Comparison of ENCODE assay signal across 3 cellular contexts in genomic region chr12:49259452-49259851, GRCh38.
TF ChIP-seq lines count a peak whose summit lies in the region.

No MANE protein-coding gene starts in this region.

TF ChIP-seq in WTC11, 78 proteins besides CTCF, POLR2A, EP300 and RAD21 (continues in another document):
- no peak for TF ChIP-seq ZNF263 (CRISPR knock-in tag; IDR thresholded peaks at IDR 0.05; ENCODE audit: low read depth)
- no peak for TF ChIP-seq MXD4 (CRISPR knock-in tag; IDR thresholded peaks at IDR 0.05; ENCODE audit: borderline replicate concordance)
- TF ChIP-seq, protein P1, sequence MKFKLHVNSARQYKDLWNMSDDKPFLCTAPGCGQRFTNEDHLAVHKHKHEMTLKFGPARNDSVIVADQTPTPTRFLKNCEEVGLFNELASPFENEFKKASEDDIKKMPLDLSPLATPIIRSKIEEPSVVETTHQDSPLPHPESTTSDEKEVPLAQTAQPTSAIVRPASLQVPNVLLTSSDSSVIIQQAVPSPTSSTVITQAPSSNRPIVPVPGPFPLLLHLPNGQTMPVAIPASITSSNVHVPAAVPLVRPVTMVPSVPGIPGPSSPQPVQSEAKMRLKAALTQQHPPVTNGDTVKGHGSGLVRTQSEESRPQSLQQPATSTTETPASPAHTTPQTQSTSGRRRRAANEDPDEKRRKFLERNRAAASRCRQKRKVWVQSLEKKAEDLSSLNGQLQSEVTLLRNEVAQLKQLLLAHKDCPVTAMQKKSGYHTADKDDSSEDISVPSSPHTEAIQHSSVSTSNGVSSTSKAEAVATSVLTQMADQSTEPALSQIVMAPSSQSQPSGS (CRISPR knock-in tag; IDR thresholded peaks at IDR 0.05; ENCODE audit: borderline replicate concordance, low read depth): no peak
- no peak for TF ChIP-seq NFE2L1 (CRISPR knock-in tag; IDR thresholded peaks at IDR 0.05)
- TF ChIP-seq KAT7 (CRISPR knock-in tag; IDR thresholded peaks at IDR 0.05; ENCODE audit: borderline replicate concordance): no peak
- TF ChIP-seq SP1 (CRISPR knock-in tag; conservative IDR thresholded peaks at IDR 0.05): no peak
- TF ChIP-seq ZNF396 (CRISPR knock-in tag; IDR thresholded peaks at IDR 0.05; ENCODE audit: borderline replicate concordance): no peak
- no peak for TF ChIP-seq IRF2 (CRISPR knock-in tag; IDR thresholded peaks at IDR 0.05; ENCODE audit: borderline replicate concordance, low read depth)
- TF ChIP-seq ZMAT4 (CRISPR knock-in tag; IDR thresholded peaks at IDR 0.05): no peak
- TF ChIP-seq, protein P2, sequence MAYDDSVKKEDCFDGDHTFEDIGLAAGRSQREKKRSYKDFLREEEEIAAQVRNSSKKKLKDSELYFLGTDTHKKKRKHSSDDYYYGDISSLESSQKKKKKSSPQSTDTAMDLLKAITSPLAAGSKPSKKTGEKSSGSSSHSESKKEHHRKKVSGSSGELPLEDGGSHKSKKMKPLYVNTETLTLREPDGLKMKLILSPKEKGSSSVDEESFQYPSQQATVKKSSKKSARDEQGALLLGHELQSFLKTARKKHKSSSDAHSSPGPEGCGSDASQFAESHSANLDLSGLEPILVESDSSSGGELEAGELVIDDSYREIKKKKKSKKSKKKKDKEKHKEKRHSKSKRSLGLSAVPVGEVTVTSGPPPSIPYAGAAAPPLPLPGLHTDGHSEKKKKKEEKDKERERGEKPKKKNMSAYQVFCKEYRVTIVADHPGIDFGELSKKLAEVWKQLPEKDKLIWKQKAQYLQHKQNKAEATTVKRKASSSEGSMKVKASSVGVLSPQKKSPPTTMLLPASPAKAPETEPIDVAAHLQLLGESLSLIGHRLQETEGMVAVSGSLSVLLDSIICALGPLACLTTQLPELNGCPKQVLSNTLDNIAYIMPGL (CRISPR knock-in tag; IDR thresholded peaks at IDR 0.05): no peak

TF ChIP-seq in endothelial cell of umbilical vein, 7 proteins besides CTCF, POLR2A, EP300 and RAD21:
- TF ChIP-seq EZH2 (IDR thresholded peaks at IDR 0.05; ENCODE audit: borderline replicate concordance, low read depth, low read length, severe bottlenecking) (no peak), POLR2AphosphoS5 (IDR thresholded peaks at IDR 0.05; ENCODE audit: insufficient read depth, low read depth, low read length) (no peak), FOS (IDR thresholded peaks at IDR 0.05; ENCODE audit: borderline replicate concordance, insufficient read depth, low read length) (no peak), JUN (IDR thresholded peaks at IDR 0.05; ENCODE audit: borderline replicate concordance, insufficient read depth, insufficient read length, low read depth) (no peak), MAX (IDR thresholded peaks at IDR 0.05; ENCODE audit: insufficient read depth, insufficient read length) (no peak)

TF ChIP-seq in HEK293T, 16 proteins besides CTCF, POLR2A, EP300 and RAD21:
- TF ChIP-seq CTBP1 (IDR thresholded peaks at IDR 0.05; ENCODE audit: borderline replicate concordance) (no peak), NFRKB (IDR thresholded peaks at IDR 0.05) (no peak), FOXM1 (IDR thresholded peaks at IDR 0.05; ENCODE audit: borderline replicate concordance) (no peak), SUZ12 (IDR thresholded peaks at IDR 0.05) (no peak), L3MBTL2 (conservative IDR thresholded peaks at IDR 0.05) (no peak), FOXA1 (IDR thresholded peaks at IDR 0.05) (no peak), LEF1 (IDR thresholded peaks at IDR 0.05; ENCODE audit: borderline replicate concordance) (no peak), FOXK2 (IDR thresholded peaks at IDR 0.05) (no peak), ARNT (IDR thresholded peaks at IDR 0.05) (no peak), SP1 (IDR thresholded peaks at IDR 0.05) (no peak), HDGF (IDR thresholded peaks at IDR 0.05; ENCODE audit: borderline replicate concordance) (no peak), BHLHE40 (IDR thresholded peaks at IDR 0.05; ENCODE audit: borderline replicate concordance) (no peak), ELF4 (IDR thresholded peaks at IDR 0.05) (no peak), ZNF384 (IDR thresholded peaks at IDR 0.05) (no peak), TARDBP (IDR thresholded peaks at IDR 0.05) (no peak)
- TF ChIP-seq, protein P3, sequence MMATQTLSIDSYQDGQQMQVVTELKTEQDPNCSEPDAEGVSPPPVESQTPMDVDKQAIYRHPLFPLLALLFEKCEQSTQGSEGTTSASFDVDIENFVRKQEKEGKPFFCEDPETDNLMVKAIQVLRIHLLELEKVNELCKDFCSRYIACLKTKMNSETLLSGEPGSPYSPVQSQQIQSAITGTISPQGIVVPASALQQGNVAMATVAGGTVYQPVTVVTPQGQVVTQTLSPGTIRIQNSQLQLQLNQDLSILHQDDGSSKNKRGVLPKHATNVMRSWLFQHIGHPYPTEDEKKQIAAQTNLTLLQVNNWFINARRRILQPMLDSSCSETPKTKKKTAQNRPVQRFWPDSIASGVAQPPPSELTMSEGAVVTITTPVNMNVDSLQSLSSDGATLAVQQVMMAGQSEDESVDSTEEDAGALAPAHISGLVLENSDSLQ (IDR thresholded peaks at IDR 0.05): no peak
TF ChIP-seq in HEK293T: peak in this region for 0.
